In the genomic region with DNA sequence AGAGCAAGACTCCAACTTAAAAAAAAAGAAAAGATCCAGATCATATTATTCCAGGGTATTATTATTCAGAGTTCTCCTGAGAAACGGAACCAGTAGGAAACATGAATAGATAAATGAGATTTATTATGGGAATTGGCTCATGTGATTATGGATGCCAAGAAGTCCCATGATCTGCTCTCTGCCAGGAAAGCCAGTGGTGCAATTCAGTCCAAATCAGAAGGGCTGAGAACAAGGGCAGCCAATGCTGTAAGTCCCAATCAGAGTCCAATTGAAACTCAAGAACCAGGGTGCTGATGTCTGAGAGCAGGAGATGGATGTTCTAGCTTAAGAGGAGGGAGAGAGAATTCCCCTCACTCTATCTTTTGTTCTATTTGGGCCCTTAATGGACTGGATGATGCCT, we compare ENCODE assay signal across 24 cellular contexts. TPM values are rescaled to one million over a fixed set of nuclear protein-coding genes. Genes with fewer than 3 reads are reported as not detected.
DNase-seq lines count a peak whose midpoint lies in the region; ATAC-seq and TF ChIP-seq lines count a peak whose summit lies in the region.
"Had no signal": no experiment of that assay in that cellular context is flagged by ENCODE, and none has a peak within 500 bp of the region (broad histone marks: within the 10 kb centered on the region; RNA-seq: fewer than 3 reads in every experiment).

No MANE protein-coding gene starts in this region.

- no peaks in the 10 kb centered on the region for H3K27me3 ChIP-seq in aorta (ENCODE audit: control insufficient read depth in 1 of 2, insufficient read depth in 2 of 2, low read length in 1 of 2)
- H3K27me3 ChIP-seq in vagina: no peaks in the 10 kb centered on the region
- H3K27me3 ChIP-seq in hepatocyte: no peaks in the 10 kb centered on the region
- H3K27me3 ChIP-seq: MG63 had no signal

- no peaks in the 10 kb centered on the region for H4K20me1 ChIP-seq in hepatocyte (ENCODE audit: insufficient read depth, poor library complexity, severe bottlenecking)

- H3K9me3 ChIP-seq in aorta (ENCODE audit: control insufficient read depth, low read length): no peaks in the 10 kb centered on the region
- no peaks in the 10 kb centered on the region for H3K9me3 ChIP-seq in vagina
- H3K9me3 ChIP-seq in hepatocyte (ENCODE audit: low read depth): no peaks in the 10 kb centered on the region
- H3K9me3 ChIP-seq: MG63 had no signal

- intact Hi-C loops in Right ventricle myocardium superior (cut with DNase I) (no loop called here), left cardiac atrium (cut with DNase I) (no loop called here), lower leg skin (cut with DNase I; ENCODE audit: low total_unique reads) (no loop called here), aorta (cut with DNase I) (no loop called here), vagina (cut with DNase I) (no loop called here)

- H3K9me2 ChIP-seq in hepatocyte (replicated peaks; ENCODE audit: insufficient read depth): no peaks in the 10 kb centered on the region

- H2AFZ ChIP-seq in hepatocyte: no peak overlapping the region

- TF ChIP-seq POLR2A in lower leg skin (IDR thresholded peaks at IDR 0.05) (no peak), vagina (IDR thresholded peaks at IDR 0.05) (no peak)

- H3K27ac ChIP-seq in aorta (ENCODE audit: low read depth in 1 of 2, low read length in 2 of 2): no peak overlapping the region
- H3K27ac ChIP-seq in vagina: no peak overlapping the region
- no peak overlapping the region for H3K27ac ChIP-seq in hepatocyte

- H3K4me3 ChIP-seq in lower leg skin (ENCODE audit: low read depth, poor library complexity, severe bottlenecking): no peak overlapping the region
- no peak overlapping the region for H3K4me3 ChIP-seq in aorta (ENCODE audit: low read length in 2 of 2)
- H3K4me3 ChIP-seq in vagina: no peak overlapping the region
- H3K4me3 ChIP-seq in hepatocyte: no peak overlapping the region
- H3K4me3 ChIP-seq: GM12878, K562, MG63 had no signal

- no peaks in the 10 kb centered on the region for H3K4me1 ChIP-seq in aorta (ENCODE audit: control insufficient read depth in 1 of 2, insufficient read depth in 2 of 2, low read length in 2 of 2)
- no peaks in the 10 kb centered on the region for H3K4me1 ChIP-seq in vagina
- no peaks in the 10 kb centered on the region for H3K4me1 ChIP-seq in hepatocyte (ENCODE audit: insufficient read depth)

- H3K4me2 ChIP-seq in hepatocyte: no peak overlapping the region

- TF ChIP-seq CTCF in lower leg skin (IDR thresholded peaks at IDR 0.05) (no peak), vagina (IDR thresholded peaks at IDR 0.05) (no peak), hepatocyte (IDR thresholded peaks at IDR 0.05; ENCODE audit: poor library complexity) (no peak)

- H3K79me2 ChIP-seq in hepatocyte: no peaks in the 10 kb centered on the region

- DNase-seq in Right ventricle myocardium superior (no peak), left cardiac atrium (no peak), fibroblast of gingiva (ENCODE audit: low read depth) (peak; percentile 66), lower leg skin (ENCODE audit: low spot score in 2 of 2) (peak; percentile 24 to 67), aorta (no peak), vagina (ENCODE audit: extremely low spot score in 2 of 2) (no peak), hepatocyte (ENCODE audit: low spot score) (no peak), medulla oblongata (ENCODE audit: extremely low spot score) (no peak)
- DNase-seq: 8988T; AML-193; C1 segment of cervical spinal cord; CD8-positive, alpha-beta T cell; DND-41; H9; MG63; NCI-H1417; NCI-H1694 treated with DMSO at 0.1 percent for 48 hours; NCI-H446; NCI-H526; SHP77 had no signal

- 47 to 71% methylated on average over 1 of the region's 1 CpG for WGBS in lower leg skin, 2 donors
- WGBS in aorta, 2 donors: 29 to 48% methylated on average over 1 of the region's 1 CpG
- WGBS in hepatocyte (ENCODE audit: low lambda C conversion rate, missing lambda C conversion rate): 91% methylated on average over 1 of the region's 1 CpG

- H3K36me3 ChIP-seq in aorta (ENCODE audit: control insufficient read depth in 1 of 2, insufficient read depth in 2 of 2, low read length in 1 of 2) (no peaks in the 10 kb centered on the region), vagina (no peaks in the 10 kb centered on the region), hepatocyte (replicated peaks; ENCODE audit: insufficient read depth, low read depth) (no peaks in the 10 kb centered on the region)
- H3K36me3 ChIP-seq: MG63 had no signal

- ATAC-seq in Right ventricle myocardium superior (ENCODE audit: poor library complexity) (peak; percentile 57), left cardiac atrium (no peak), aorta (ENCODE audit: low FRiP score) (peak; percentile 27)
- ATAC-seq: CD8-positive, alpha-beta T cell; GM12878; K562 had no signal

RNA-seq across cellular contexts. Expression of gene SCYGR2, which starts 7.8 kb away (rescaled TPM):
- total RNA-seq in Right ventricle myocardium superior (not detected), left cardiac atrium (not detected), lower leg skin (10 to 100 TPM in 1 of 4 donors, not detected in 3; 12.5 TPM), aorta (not detected), vagina (not detected), hepatocyte (not detected in 2 replicates)
- polyA plus RNA-seq in aorta (not detected), hepatocyte (not detected in 2 replicates)
- total RNA-seq: CD8-positive, alpha-beta T cell; GM12878; H9; K562; LHCN-M2; OCI-LY7 had no signal
- polyA plus RNA-seq: GM12878, K562 had no signal

RNA-seq across cellular contexts. Expression of gene SCYGR3, which starts 8.2 kb away (rescaled TPM):
- not detected for total RNA-seq in Right ventricle myocardium superior
- total RNA-seq in left cardiac atrium: not detected
- 1 to 10 TPM in 1 of 4 donors, not detected in 3; 5.7 TPM for total RNA-seq in lower leg skin
- total RNA-seq in aorta: not detected
- polyA plus RNA-seq in aorta: not detected
- not detected for total RNA-seq in vagina
- total RNA-seq in hepatocyte: not detected in 2 replicates
- polyA plus RNA-seq in hepatocyte: not detected in 2 replicates
- total RNA-seq: CD8-positive, alpha-beta T cell; GM12878; H9; K562; LHCN-M2; OCI-LY7 had no signal
- polyA plus RNA-seq: GM12878, K562 had no signal

RNA-seq across cellular contexts. Expression of gene SCYGR4, which starts 10.8 kb away (rescaled TPM):
- total RNA-seq in Right ventricle myocardium superior (not detected), left cardiac atrium (not detected), lower leg skin (1 to 10 TPM in 1 of 4 donors, not detected in 3; 5.1 TPM), aorta (not detected), vagina (not detected), hepatocyte (not detected in 2 replicates)
- polyA plus RNA-seq in aorta (not detected), hepatocyte (not detected in 2 replicates)
- total RNA-seq: CD8-positive, alpha-beta T cell; H9; K562; LHCN-M2; OCI-LY7 had no signal
- polyA plus RNA-seq: GM12878 had no signal

Comparison
In these comparisons a context has a peak if more than half of its experiments do, and no peak if none do; other contexts are left out.
1. ATAC-seq: peak in Right ventricle myocardium superior (single experiment) and aorta (single experiment); none in left cardiac atrium (0 of 2).
2. DNase-seq: peak in fibroblast of gingiva (single experiment) and lower leg skin (2 of 2); none in Right ventricle myocardium superior (single experiment), left cardiac atrium (single experiment), aorta (0 of 2), vagina (0 of 2), hepatocyte (single experiment) and medulla oblongata (single experiment).